In genomic region chr10:67971311-67971710, GRCh38 we compare ENCODE assay signal across 26 cellular contexts.
"Had no signal": no experiment of that assay in that cellular context is flagged by ENCODE, and none has a peak within 500 bp of the region (broad histone marks: within the 10 kb centered on the region; RNA-seq: fewer than 3 reads in every experiment).

No MANE protein-coding gene starts in this region.

- ATAC-seq: activated CD8-positive, alpha-beta memory T cell treated with anti-CD3 and anti-CD28 coated beads, Interleukin-2, amount 10 ng/mL, durations not matched to agents 7 days and 5 days; activated CD8-positive, alpha-beta T cell treated with anti-CD3 and anti-CD28 coated beads, Interleukin-2, amount 10 ng/mL, durations not matched to agents 7 days and 5 days; activated naive CD8-positive, alpha-beta T cell treated with anti-CD3 and anti-CD28 coated beads, Interleukin-2, amount 50 U/mL, for 24 hours; heart left ventricle; sciatic nerve; stimulated activated naive CD8-positive, alpha-beta T cell treated with anti-CD3 and anti-CD28 coated beads, Interleukin-15, Interleukin-2, amounts not matched to agents 100 U/mL and 50 U/mL, for 24 hours had no signal

- H3K36me3 ChIP-seq: ovary, prostate gland, uterus had no signal

- DNase-seq: activated B cell treated with CpG ODN at 0.5 μM for 24 hours; activated CD8-positive, alpha-beta memory T cell treated with anti-CD3 and anti-CD28 coated beads, Interleukin-2, amount 10 ng/mL, durations not matched to agents 7 days and 5 days; activated CD8-positive, alpha-beta T cell treated with anti-CD3 and anti-CD28 coated beads, Interleukin-2, amount 10 ng/mL, durations not matched to agents 7 days and 5 days; activated naive CD8-positive, alpha-beta T cell treated with anti-CD3 and anti-CD28 coated beads, Interleukin-2, amount 50 U/mL, for 24 hours; activated T-cell treated with anti-CD3 and anti-CD28 coated beads, Interleukin-2, amount 50 U/mL, for 48 hours; amygdala; dermis blood vessel endothelial cell; effector CD4-positive, alpha-beta T cell; foreskin fibroblast; heart left ventricle; hypothalamus; immature natural killer cell; naive B cell; nephron progenitor cell; ovary; retina; stimulated activated CD4-positive, alpha-beta T cell treated with anti-CD3 and anti-CD28 coated beads, Interleukin-12 subunit alpha, Interleukin-12 subunit beta, amount 100 ng/mL, for 4 hours; stimulated activated CD4-positive, alpha-beta T cell treated with anti-CD3 and anti-CD28 coated beads, Interleukin-4, amount 100 ng/mL, for 1 hour; stimulated activated naive CD8-positive, alpha-beta T cell treated with anti-CD3 and anti-CD28 coated beads, Interleukin-15, Interleukin-2, amounts not matched to agents 100 U/mL and 50 U/mL, for 24 hours; T1000; testis; uterus had no signal

- H3K27me3 ChIP-seq: heart left ventricle, neutrophil, ovary, testis, uterus had no signal

- H3K4me3 ChIP-seq: heart left ventricle, ovary, prostate gland, skin epidermis, testis, uterus had no signal

- H3K4me1 ChIP-seq: prostate gland, uterus had no signal

- H3K9me3 ChIP-seq: prostate gland, testis had no signal

- H3K27ac ChIP-seq: heart left ventricle, neutrophil, ovary, prostate gland, skin epidermis, testis, uterus had no signal
